19 cellular contexts compared by ENCODE assay signal in genomic region chr4:76442807-76443206, GRCh38. TPM values are rescaled to one million over a fixed set of nuclear protein-coding genes. Genes with fewer than 3 reads are reported as not detected.
DNase-seq lines count a peak whose midpoint lies in the region; ATAC-seq, FAIRE-seq and TF ChIP-seq lines count a peak whose summit lies in the region.
"Had no signal": no experiment of that assay in that cellular context is flagged by ENCODE, and none has a peak within 500 bp of the region (broad histone marks: within the 10 kb centered on the region; RNA-seq: fewer than 3 reads in every experiment).

No MANE protein-coding gene starts in this region.

- FAIRE-seq in A204.1 (lab: Jason Lieb, UNC), result peak; percentile 3
- FAIRE-seq: HepG2 had no signal

- H3K27ac Mint-ChIP-seq in brain (peak overlapping the region in 3 of 5 experiments; percentile 56 to 77 (median 59)), mesothelial cell of epicardium (peak overlapping the region; percentile 34)
- H3K27ac Mint-ChIP-seq: CD8-positive, alpha-beta memory T cell; HFFc6 had no signal

- H3K9ac ChIP-seq in HUES48 (ENCODE audit: low read depth, low read length), result no peak overlapping the region
- H3K9ac ChIP-seq: BLaER1, GM23248 had no signal

- H3K9me3 Mint-ChIP-seq in brain (peaks cover 6 to 15% (median 9%) of the 10 kb centered on the region in 5 experiments), mesothelial cell of epicardium (peaks cover 7% of the 10 kb centered on the region)
- H3K9me3 Mint-ChIP-seq: HFFc6 had no signal

- no peak for TF ChIP-seq CTCF in brain (conservative IDR thresholded peaks at IDR 0.05)
- no peak for TF ChIP-seq CTCF in mesothelial cell of epicardium (IDR thresholded peaks at IDR 0.05; ENCODE audit: unreplicated experiment)

- no peak overlapping the region for H3K4me3 ChIP-seq in HUES48 (ENCODE audit: low read depth, low read length)
- H3K4me3 ChIP-seq: BLaER1, GM23248, HAP-1 had no signal

- H3K27me3 ChIP-seq in HUES48 (ENCODE audit: control insufficient read depth, insufficient read depth, low read length), result no peaks in the 10 kb centered on the region
- H3K27me3 ChIP-seq: BLaER1 had no signal

- no peak for ATAC-seq in GM18517 (IDR thresholded peaks at IDR 0.05; ENCODE audit: unreplicated experiment)
- no peak for ATAC-seq in HG03442 (IDR thresholded peaks at IDR 0.05; ENCODE audit: unreplicated experiment)
- ATAC-seq: HepG2 had no signal

- H3K36me3 Mint-ChIP-seq in brain, result peaks cover 17% of the 10 kb centered on the region
- H3K36me3 Mint-ChIP-seq in mesothelial cell of epicardium, result peaks cover 8% of the 10 kb centered on the region

- no peaks in the 10 kb centered on the region for H3K9me3 ChIP-seq in HUES48 (ENCODE audit: control insufficient read depth, insufficient read depth, low read length)
- H3K9me3 ChIP-seq: BLaER1, Caco-2, HAP-1 had no signal

- peaks cover 14% of the 10 kb centered on the region for H3K4me1 ChIP-seq in HUES48 (ENCODE audit: control insufficient read depth, insufficient read depth, low read length)
- H3K4me1 ChIP-seq: BLaER1, Caco-2 had no signal

- H3K27me3 Mint-ChIP-seq in brain (no peaks in the 10 kb centered on the region), mesothelial cell of epicardium (ENCODE audit: low read depth) (no peaks in the 10 kb centered on the region)

- H3K4me1 Mint-ChIP-seq in brain, result peaks cover 23% of the 10 kb centered on the region
- peaks cover 25% of the 10 kb centered on the region for H3K4me1 Mint-ChIP-seq in mesothelial cell of epicardium
- H3K4me1 Mint-ChIP-seq: CD8-positive, alpha-beta memory T cell had no signal

- DNase-seq in mesothelial cell of epicardium (ENCODE audit: low spot score in 2 of 2, unreplicated experiment in 2 of 2), result no peak
- DNase-seq in activated CD4-positive, alpha-beta T cell treated with anti-CD3 and anti-CD28 coated beads for 4 hours, result no peak
- DNase-seq in KBM-7, result no peak
- DNase-seq: AML-193; Caco-2; CD8-positive, alpha-beta memory T cell; DMS53; GM23248; HFFc6 had no signal

- H3K27ac ChIP-seq in HUES48 (ENCODE audit: low read depth, low read length), result peak overlapping the region; percentile 1
- H3K27ac ChIP-seq: 22Rv1, BLaER1, GM23248, HL-60 had no signal

- no peaks in the 10 kb centered on the region for H3K36me3 ChIP-seq in HUES48 (ENCODE audit: control insufficient read depth, insufficient read depth, low read length)
- H3K36me3 ChIP-seq: BLaER1 had no signal

- in situ Hi-C loops in KBM-7 (cut with MboI; ENCODE audit: low pct_unique_long_range_greater_than_20kb, low sequenced_read_pairs), result no loop called here

- H3K4me3 Mint-ChIP-seq in brain (peak overlapping the region in 1 of 5 experiments; percentile 6), mesothelial cell of epicardium (no peak overlapping the region)
- H3K4me3 Mint-ChIP-seq: CD8-positive, alpha-beta memory T cell; HFFc6 had no signal

RNA-seq across cellular contexts. Expression of gene SHROOM3, which starts 7.8 kb away (rescaled TPM):
- polyA plus RNA-seq in brain (ENCODE audit: insufficient read depth, low read depth, low replicate concordance), result 30.9 TPM
- 57.1 to 62.7 TPM (median 58.4 TPM) in 3 replicates for total RNA-seq in mesothelial cell of epicardium
- total RNA-seq: CD8-positive, alpha-beta memory T cell; HepG2 had no signal
- polyA plus RNA-seq: CD8-positive, alpha-beta memory T cell had no signal

RNA-seq across cellular contexts. Expression of gene CCDC158, which starts 21.9 kb away (rescaled TPM):
- polyA plus RNA-seq in brain (ENCODE audit: insufficient read depth, low read depth, low replicate concordance), result not detected
- total RNA-seq in mesothelial cell of epicardium, result not detected in 3 replicates
- total RNA-seq: CD8-positive, alpha-beta memory T cell; GM23248; HepG2 had no signal
- polyA plus RNA-seq: CD8-positive, alpha-beta memory T cell; HepG2 had no signal
